Comparison of ENCODE assay signal across 32 cellular contexts in genomic region chr3:73924063-73924462, GRCh38.
"Had no signal": no experiment of that assay in that cellular context is flagged by ENCODE, and none has a peak within 500 bp of the region (broad histone marks: within the 10 kb centered on the region; RNA-seq: fewer than 3 reads in every experiment).

No MANE protein-coding gene starts in this region.

- H3K27me3 ChIP-seq: body of pancreas, esophagus squamous epithelium, gastroesophageal sphincter had no signal

- H3K27ac Mint-ChIP-seq: activated B cell treated with CpG ODN at 0.5 μM for 24 hours; activated CD8-positive, alpha-beta T cell treated with anti-CD3 and anti-CD28 coated beads for 36 hours; activated naive CD8-positive, alpha-beta T cell; activated T-helper 17 cell treated with anti-CD3 and anti-CD28 coated beads, Interleukin-2, amount 50 U/mL, for 72 hours; T-helper 17 cell; T-helper 2 cell treated with Interferon-gamma antibody and Interleukin-4, amounts not matched to agents 5 μg/mL and 100 μg/mL, for 36 hours had no signal

- ATAC-seq: activated CD4-positive, CD25-positive, alpha-beta regulatory T cell treated with anti-CD3 and anti-CD28 coated beads, Interleukin-2, amount 50 U/mL, for 24 hours; activated CD8-positive, alpha-beta T cell treated with anti-CD3 and anti-CD28 coated beads for 36 hours; activated T-cell treated with anti-CD3 and anti-CD28 coated beads, Interleukin-2, amount 50 U/mL, for 4 hours; activated T-helper 17 cell treated with anti-CD3 and anti-CD28 coated beads, Interleukin-2, amount 50 U/mL, for 72 hours; body of pancreas; gastroesophageal sphincter; T-helper 17 cell had no signal

- H3K36me3 Mint-ChIP-seq: activated naive CD8-positive, alpha-beta T cell had no signal

- H3K36me3 ChIP-seq: esophagus squamous epithelium, gastroesophageal sphincter, WERI-Rb-1 had no signal

- H3K27me3 Mint-ChIP-seq: activated B cell treated with CpG ODN at 0.5 μM for 24 hours; activated CD8-positive, alpha-beta T cell treated with anti-CD3 and anti-CD28 coated beads for 36 hours; activated naive CD8-positive, alpha-beta T cell; activated T-helper 17 cell treated with anti-CD3 and anti-CD28 coated beads, Interleukin-2, amount 50 U/mL, for 72 hours; T-helper 17 cell had no signal

- H3K27ac ChIP-seq: body of pancreas, epithelial cell of prostate, esophagus squamous epithelium, gastroesophageal sphincter, WERI-Rb-1 had no signal

- H3K9me3 ChIP-seq: body of pancreas, esophagus squamous epithelium had no signal

- DNase-seq: activated B cell treated with CpG ODN at 0.5 μM for 24 hours; activated CD4-positive, alpha-beta T cell treated with anti-CD3 and anti-CD28 coated beads for 48 hours; activated CD4-positive, alpha-beta T cell treated with anti-CD3 and anti-CD28 coated beads, Interleukin-2, amount 50 U/mL, for 1 hour; activated CD4-positive, alpha-beta T cell treated with anti-CD3 and anti-CD28 coated beads, Interleukin-2, amount 50 U/mL, for 48 hours; activated CD8-positive, alpha-beta memory T cell treated with anti-CD3 and anti-CD28 coated beads for 24 hours; activated CD8-positive, alpha-beta T cell treated with anti-CD3 and anti-CD28 coated beads for 36 hours; activated effector memory CD4-positive, alpha-beta T cell treated with Interleukin-2 at 50 U/mL for 16 hours; activated gamma-delta T cell treated with Interleukin-2 at 50 U/mL for 16 hours; activated naive CD4-positive, alpha-beta T cell treated with anti-CD3 and anti-CD28 coated beads, Interleukin-2, amount 50 U/mL, for 16 hours; activated naive CD4-positive, alpha-beta T cell treated with Interleukin-2 at 50 U/mL for 16 hours; activated T-cell treated with anti-CD3 and anti-CD28 coated beads, Interleukin-2, amount 50 U/mL, for 4 hours; amygdala; aorta; body of pancreas; caudate nucleus; effector CD8-positive, alpha-beta T cell; esophagus squamous epithelium; foreskin melanocyte; head of caudate nucleus; T-helper 1 cell; T-helper 17 cell; T1000; WERI-Rb-1 had no signal

- H3K4me3 Mint-ChIP-seq: activated B cell treated with CpG ODN at 0.5 μM for 24 hours; activated CD8-positive, alpha-beta T cell treated with anti-CD3 and anti-CD28 coated beads for 36 hours; activated naive CD8-positive, alpha-beta T cell; activated T-cell treated with anti-CD3 and anti-CD28 coated beads, Interleukin-2, amount 50 U/mL, for 4 hours; activated T-helper 17 cell treated with anti-CD3 and anti-CD28 coated beads, Interleukin-2, amount 50 U/mL, for 72 hours; T-helper 17 cell; T-helper 2 cell treated with Interferon-gamma antibody and Interleukin-4, amounts not matched to agents 5 μg/mL and 100 μg/mL, for 36 hours had no signal

- FAIRE-seq: colon, endometrium, endothelial cell of umbilical vein had no signal

- H3K4me3 ChIP-seq: body of pancreas, esophagus squamous epithelium, gastroesophageal sphincter had no signal

- H3K4me1 ChIP-seq: body of pancreas, esophagus squamous epithelium, gastroesophageal sphincter had no signal

- H3K4me1 Mint-ChIP-seq: activated B cell treated with CpG ODN at 0.5 μM for 24 hours; activated T-helper 17 cell treated with anti-CD3 and anti-CD28 coated beads, Interleukin-2, amount 50 U/mL, for 72 hours; T-helper 17 cell had no signal
